11 cellular contexts compared by ENCODE assay signal in genomic region chr2:953975-954686, GRCh38. TPM values are rescaled to one million over a fixed set of nuclear protein-coding genes. Genes with fewer than 3 reads are reported as not detected.
A peak's percentile ranks its signal among the peaks of the same experiment; 100 is the strongest.
DNase-seq lines count a peak whose midpoint lies in the region; ATAC-seq lines count a peak whose summit lies in the region.
"Had no signal": no experiment of that assay in that cellular context is flagged by ENCODE, and none has a peak within 500 bp of the region (broad histone marks: within the 10 kb centered on the region; RNA-seq: fewer than 3 reads in every experiment).

No MANE protein-coding gene starts in this region.

- H3K4me2 ChIP-seq in GM23248 (ENCODE audit: unreplicated experiment), result no peak overlapping the region

- H3K27me3 ChIP-seq in GM23248 (replicated peaks; ENCODE audit: insufficient read depth) (peaks cover 35% of the 10 kb centered on the region), adipocyte (replicated peaks; ENCODE audit: control insufficient read depth, insufficient read depth, low read length) (peaks cover 48% of the 10 kb centered on the region), aorta (ENCODE audit: control insufficient read depth in 1 of 2, insufficient read depth in 2 of 2, low read length in 1 of 2) (no peaks in the 10 kb centered on the region)

- H3K79me2 ChIP-seq in GM23248 (ENCODE audit: insufficient read depth), result no peaks in the 10 kb centered on the region

- H2AFZ ChIP-seq in GM23248, result no peak overlapping the region

- in situ Hi-C loops in GM23248 (cut with MboI), result no loop called here

- DNase-seq in AG20443 (ENCODE audit: low spot score) (peak; percentile 61), GM23248 (peak; percentile 59), adipocyte (ENCODE audit: low read depth) (peak; percentile 64), left kidney (ENCODE audit: low read depth, low spot score) (peak; percentile 68), aorta (no peak)

- no peaks in the 10 kb centered on the region for H3K4me1 ChIP-seq in GM23248 (ENCODE audit: insufficient read depth)
- H3K4me1 ChIP-seq in adipocyte (ENCODE audit: control insufficient read depth, insufficient read depth, low read length), result no peaks in the 10 kb centered on the region
- peaks cover 0 to 4% of the 10 kb centered on the region in 2 donors for H3K4me1 ChIP-seq in aorta (ENCODE audit: control insufficient read depth in 1 of 2, insufficient read depth in 2 of 2, low read length in 2 of 2)

- H3K27ac ChIP-seq in GM23248 (no peak overlapping the region), aorta (ENCODE audit: low read depth in 1 of 2, low read length in 2 of 2) (no peak overlapping the region)
- H3K27ac ChIP-seq: SK-N-MC had no signal

- no peaks in the 10 kb centered on the region for H3K9me2 ChIP-seq in GM23248 (ENCODE audit: insufficient read depth)

- ATAC-seq in GM18520 (IDR thresholded peaks at IDR 0.05; ENCODE audit: unreplicated experiment) (no peak), aorta (ENCODE audit: low FRiP score) (no peak), GM19023 (IDR thresholded peaks at IDR 0.05; ENCODE audit: unreplicated experiment) (no peak), HG03025 (IDR thresholded peaks at IDR 0.05; ENCODE audit: low FRiP score, unreplicated experiment) (no peak)
- ATAC-seq: GM12878; natural killer cell treated with Interleukin-12 subunit alpha and Interleukin-12 subunit beta and Interleukin-15 and Interleukin-18, amount 100 ng/mL, for 72 hours had no signal

- intact Hi-C loops in aorta (cut with DNase I), result no loop called here

- H3K36me3 ChIP-seq in GM23248 (ENCODE audit: low read depth) (no peaks in the 10 kb centered on the region), adipocyte (ENCODE audit: control insufficient read depth, insufficient read depth, low read length, severe bottlenecking) (no peaks in the 10 kb centered on the region), aorta (ENCODE audit: control insufficient read depth in 1 of 2, insufficient read depth in 2 of 2, low read length in 1 of 2) (no peaks in the 10 kb centered on the region)

- H3K9me3 ChIP-seq in GM23248 (ENCODE audit: low read depth) (no peaks in the 10 kb centered on the region), adipocyte (ENCODE audit: control insufficient read depth, low read length) (no peaks in the 10 kb centered on the region), aorta (ENCODE audit: control insufficient read depth, low read length) (no peaks in the 10 kb centered on the region)

- WGBS in GM23248 (ENCODE audit: low coverage in 1 of 2, low lambda C conversion rate in 2 of 2, missing lambda C conversion rate in 2 of 2), 2 experiments, result 46 to 53% methylated on average over 11 to 13 of the region's 13 CpGs
- WGBS in aorta, 2 donors, result 69 to 73% methylated on average over 13 of the region's 13 CpGs

- no peaks in the 10 kb centered on the region for H4K20me1 ChIP-seq in GM23248 (ENCODE audit: insufficient read depth)

- no peak overlapping the region for H3K9ac ChIP-seq in GM23248
- H3K9ac ChIP-seq in adipocyte (ENCODE audit: low read length), result no peak overlapping the region

- H3K4me3 ChIP-seq in GM23248, result no peak overlapping the region
- H3K4me3 ChIP-seq in adipocyte (ENCODE audit: low read length), result no peak overlapping the region
- no peak overlapping the region for H3K4me3 ChIP-seq in aorta (ENCODE audit: low read length in 2 of 2)
- H3K4me3 ChIP-seq: GM12878, SK-N-MC had no signal

- H3F3A ChIP-seq in GM23248 (ENCODE audit: insufficient read depth), result no peaks in the 10 kb centered on the region

RNA-seq across cellular contexts. Expression of gene SNTG2, which starts 3.5 kb away (rescaled TPM):
- not detected in 2 replicates for total RNA-seq in GM23248 (2014; rRNA removed; shearing (Covaris generic))
- not detected in 2 replicates for polyA plus RNA-seq in GM23248 (2016; fragmentation: Nextera tagmentation; extraction: Ambion mirVana)
- 1 to 10 TPM; 4.5 to 7.0 TPM for total RNA-seq in aorta
- polyA plus RNA-seq in aorta, result not detected
- total RNA-seq: GM12878 had no signal
- polyA plus RNA-seq: GM12878 had no signal

Comparison
In these comparisons a context has a peak if more than half of its experiments do, and no peak if none do; other contexts are left out.
1. DNase-seq: peak in AG20443 (single experiment), GM23248 (single experiment), adipocyte (single experiment) and left kidney (single experiment); none in aorta (0 of 2).